ENCODE assay signal across 1 cellular context in the genomic region with DNA sequence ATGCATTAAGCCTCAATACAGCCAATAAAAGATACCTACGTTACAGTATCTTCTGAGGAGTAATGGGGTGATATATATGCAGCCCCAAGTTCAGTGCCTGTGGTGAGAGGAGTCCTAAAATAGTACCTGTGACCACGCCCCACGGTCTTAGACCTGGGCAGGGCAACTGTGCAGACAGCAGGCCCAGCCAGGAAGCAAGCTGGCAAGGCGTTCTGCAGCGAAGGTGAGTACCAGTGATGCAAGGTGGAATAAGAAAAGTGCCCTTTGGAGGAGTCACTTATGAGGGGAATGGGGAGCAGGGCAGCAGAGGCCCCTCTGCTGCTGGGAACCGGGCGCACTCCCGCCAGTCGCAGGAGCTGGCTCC.
TF ChIP-seq lines count a peak whose summit lies in the region.

No MANE protein-coding gene starts in this region.

TF ChIP-seq in HEK293, 187 proteins besides CTCF, POLR2A, EP300 and RAD21:
- TF ChIP-seq ZNF837 (tag by site-specific recombination; IDR thresholded peaks at IDR 0.05) = no peak
TF ChIP-seq in HEK293: peak in this region for 0.
